Comparison of ENCODE assay signal across 8 cellular contexts in the genomic region with DNA sequence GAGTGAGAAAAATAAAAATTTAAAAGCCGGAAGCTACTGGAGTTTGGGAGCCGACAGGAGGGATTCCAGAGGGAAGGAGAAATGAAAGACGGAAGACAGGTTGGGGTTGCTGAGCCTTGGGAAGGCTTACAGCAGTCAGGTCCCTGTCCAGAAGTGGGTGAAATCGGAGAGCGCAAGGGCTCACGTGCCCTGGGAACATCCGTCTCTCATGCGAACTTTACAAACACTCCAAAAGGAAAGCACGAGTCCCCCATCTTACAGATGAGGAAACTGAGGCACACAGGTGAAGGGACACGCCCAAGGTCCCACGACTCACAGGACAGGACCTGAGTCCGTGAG. TPM values are rescaled to one million over a fixed set of nuclear protein-coding genes. Genes with fewer than 3 reads are reported as not detected.
DNase-seq lines count a peak whose midpoint lies in the region; ATAC-seq and TF ChIP-seq lines count a peak whose summit lies in the region.

No MANE protein-coding gene starts in this region.

- no peak overlapping the region for H3K9ac ChIP-seq in mammary epithelial cell (ENCODE audit: insufficient read depth, low read length)

- peak overlapping the region; percentile 98 for H3K4me2 ChIP-seq in mammary epithelial cell (ENCODE audit: insufficient read depth, low read depth, low read length)

- H3K27me3 ChIP-seq in cardiac muscle cell (peaks cover 14% of the 10 kb centered on the region), mammary epithelial cell (ENCODE audit: insufficient read depth, low read length) (no peaks in the 10 kb centered on the region), uterus (no peaks in the 10 kb centered on the region)

- no peak for DNase-seq in cardiac muscle cell (ENCODE audit: low read depth in 1 of 2, low spot score in 1 of 2)
- DNase-seq in left ventricle myocardium superior = no peak
- no peak for DNase-seq in mammary epithelial cell
- no peak for DNase-seq in mesothelial cell of epicardium (ENCODE audit: low spot score in 2 of 2, unreplicated experiment in 2 of 2)
- no peak for DNase-seq in uterus
- no peak for DNase-seq in HPDE6-E6E7 (ENCODE audit: extremely low spot score)
- no peak for DNase-seq in AG20443 (ENCODE audit: low spot score)

- ATAC-seq in left ventricle myocardium superior = no peak
- ATAC-seq in HG03039 (IDR thresholded peaks at IDR 0.05; ENCODE audit: unreplicated experiment) = no peak

- dilution Hi-C loops in mammary epithelial cell (cut with HindIII; ENCODE audit: low sequenced_read_pairs) = loop anchor here (10.0 kb wide), 1 partner anchor 598 kb away; no protein-coding TSS in a partner anchor

- no peak overlapping the region for H3K27ac Mint-ChIP-seq in mesothelial cell of epicardium

- H3K4me3 Mint-ChIP-seq in mesothelial cell of epicardium = peak overlapping the region; percentile 72

- H3K27ac ChIP-seq in cardiac muscle cell (no peak overlapping the region), mammary epithelial cell (ENCODE audit: insufficient read depth, low read depth, low read length) (no peak overlapping the region), uterus (peak overlapping the region; percentile 91 to 93)

- H2AFZ ChIP-seq in mammary epithelial cell (ENCODE audit: low read depth, low read length) = peak overlapping the region; percentile 89

- H3K9me3 ChIP-seq in cardiac muscle cell (ENCODE audit: low read depth) (no peaks in the 10 kb centered on the region), mammary epithelial cell (replicated peaks; ENCODE audit: insufficient read depth, low read length) (no peaks in the 10 kb centered on the region), uterus (no peaks in the 10 kb centered on the region)

- CTCF ChIA-PET in mammary epithelial cell (lab: Charles Lee; ENCODE audit: low non-redundant PET) = interaction anchor here (0.5 to 4.1 kb wide), 2 partner anchors 77 to 124 kb away, joined by 3 to 32 read pairs; a partner anchor contains a TSS

- TF ChIP-seq POLR2A in uterus (IDR thresholded peaks at IDR 0.05) = no peak

- H3K79me2 ChIP-seq in mammary epithelial cell (ENCODE audit: insufficient read depth, low read length) = no peaks in the 10 kb centered on the region

- intact Hi-C loops in left ventricle myocardium superior (cut with micrococcal nuclease) = loop anchor here (10.0 kb wide), 1 partner anchor 368 kb away; a partner anchor contains a TSS
- intact Hi-C loops in mammary epithelial cell (cut with micrococcal nuclease) = no loop called here
- intact Hi-C loops in uterus (cut with DNase I; ENCODE audit: low total_unique reads) = no loop called here

- no peaks in the 10 kb centered on the region for H3K36me3 Mint-ChIP-seq in mesothelial cell of epicardium

- no TSS peak for BruUV-seq in mammary epithelial cell (replicated peaks; lab: Mats Ljungman, UMichigan)

- WGBS in mammary epithelial cell (ENCODE audit: low coverage, missing lambda C conversion rate) = 22% methylated on average over 11 of the region's 12 CpGs

- H3K9me3 Mint-ChIP-seq in mesothelial cell of epicardium = no peaks in the 10 kb centered on the region

- TF ChIP-seq CTCF in cardiac muscle cell (IDR thresholded peaks at IDR 0.05; ENCODE audit: low read depth, low read length) = no peak
- no peak for TF ChIP-seq CTCF in mammary epithelial cell (conservative IDR thresholded peaks at IDR 0.05 in 1 of 2, IDR thresholded peaks at IDR 0.05 in 1 of 2; ENCODE audit: extremely low read depth in 1 of 2, insufficient read depth in 1 of 2, low read depth in 1 of 2, low read length in 2 of 2)
- TF ChIP-seq CTCF in mesothelial cell of epicardium (IDR thresholded peaks at IDR 0.05; ENCODE audit: unreplicated experiment) = no peak
- no peak for TF ChIP-seq CTCF in uterus (IDR thresholded peaks at IDR 0.05)

- H3K4me3 ChIP-seq in cardiac muscle cell = peak overlapping the region; percentile 54
- peak overlapping the region; percentile 27 to 61 (median 58) for H3K4me3 ChIP-seq in mammary epithelial cell (replicated peaks in 1 of 3; ENCODE audit: insufficient read depth in 1 of 3, low read depth in 2 of 3, low read length in 3 of 3)
- peak overlapping the region; percentile 49 to 80 for H3K4me3 ChIP-seq in uterus

- peaks cover 15% of the 10 kb centered on the region for H3K27me3 Mint-ChIP-seq in mesothelial cell of epicardium (ENCODE audit: low read depth)

- peaks cover 29% of the 10 kb centered on the region for H3K4me1 Mint-ChIP-seq in mesothelial cell of epicardium

- H3K36me3 ChIP-seq in cardiac muscle cell (no peaks in the 10 kb centered on the region), mammary epithelial cell (ENCODE audit: insufficient read depth, low read length) (no peaks in the 10 kb centered on the region), uterus (no peaks in the 10 kb centered on the region)

- in situ Hi-C loops in mammary epithelial cell (cut with MboI; ENCODE audit: low sequenced_read_pairs in 2 of 2) = loop anchor here (10.0 kb wide), 2 partner anchors 368 to 598 kb away; a partner anchor contains a TSS

- peaks cover 2% of the 10 kb centered on the region for H3K4me1 ChIP-seq in cardiac muscle cell (ENCODE audit: low read depth)
- peaks cover 29% of the 10 kb centered on the region for H3K4me1 ChIP-seq in mammary epithelial cell (ENCODE audit: insufficient read depth, low read length)
- H3K4me1 ChIP-seq in uterus = peaks cover 0 to 15% of the 10 kb centered on the region in 2 donors

- H4K20me1 ChIP-seq in mammary epithelial cell (ENCODE audit: insufficient read depth, low read length) = no peaks in the 10 kb centered on the region

RNA-seq across cellular contexts. Expression of a gene that starts 0.4 kb away (rescaled TPM):
- total RNA-seq in cardiac muscle cell (4.7 and 10.7 TPM in 2 replicates), left ventricle myocardium superior (38.0 TPM), mammary epithelial cell (1 to 10 TPM; 4.2 to 6.2 TPM), mesothelial cell of epicardium (36.1 to 37.4 TPM (median 37.1 TPM) in 3 replicates), uterus (10 to 100 TPM; 21.3 to 86.5 (median 71.8) TPM)
- polyA plus RNA-seq in cardiac muscle cell (2.6 and 3.4 TPM in 2 replicates), mammary epithelial cell (1.6 TPM)
- polyA minus RNA-seq in mammary epithelial cell = 2.3 TPM

RNA-seq across cellular contexts. Expression of a gene that starts 5.5 kb away (rescaled TPM):
- 12.8 and 19.8 TPM in 2 replicates for total RNA-seq in cardiac muscle cell
- 3.2 and 5.8 TPM in 2 replicates for polyA plus RNA-seq in cardiac muscle cell
- total RNA-seq in left ventricle myocardium superior = 1.9 TPM
- total RNA-seq in mammary epithelial cell = 1 to 10 TPM; 3.2 to 4.8 TPM
- 0.76 TPM for polyA plus RNA-seq in mammary epithelial cell
- 1.1 TPM for polyA minus RNA-seq in mammary epithelial cell
- total RNA-seq in mesothelial cell of epicardium = 5.2 to 6.2 TPM (median 5.9 TPM) in 3 replicates
- total RNA-seq in uterus = 1 to 10 TPM in 2 of 4 donors, under 1 TPM in 1, not detected in 1; under 0.01 to 2.6 (median 1.3) TPM

Comparison
In these comparisons a context has a peak if more than half of its experiments do, and no peak if none do; other contexts are left out.
1. H3K27ac ChIP-seq: peak in uterus (2 of 2); none in cardiac muscle cell (single experiment) and mammary epithelial cell (single experiment).
2. Peak in every context shown above with its lines, with median percentiles within 50 percentile points of each other: H3K4me3 ChIP-seq.